Comparison of ENCODE assay signal across 8 cellular contexts in genomic region chr7:19708397-19709248, GRCh38. TPM values are rescaled to one million over a fixed set of nuclear protein-coding genes. Genes with fewer than 3 reads are reported as not detected.
A peak's percentile ranks its signal among the peaks of the same experiment; 100 is the strongest.
DNase-seq lines count a peak whose midpoint lies in the region; ATAC-seq lines count a peak whose summit lies in the region.

Gene POLR1F (minus strand): TSS chr7:19709037. CDS start chr7:19709016, 21 bp downstream.

- H3K36me3 Mint-ChIP-seq in activated CD4-positive, alpha-beta T cell treated with anti-CD3 and anti-CD28 coated beads, Interleukin-2, amount 10 ng/mL, durations not matched to agents 7 days and 5 days (ENCODE audit: low read depth): no peaks in the 10 kb centered on the region
- H3K36me3 Mint-ChIP-seq in dendritic cell treated with granulocyte-macrophage colony-stimulating factor and Interleukin-4, amounts not matched to agents 40 ng/mL and 50 ng/mL, for 4 days (ENCODE audit: low read depth): peaks cover 9% of the 10 kb centered on the region

- CTCF ChIA-PET in activated CD4-positive, alpha-beta T cell treated with anti-CD3 and anti-CD28 coated beads, Interleukin-2, amount 10 ng/mL, durations not matched to agents 7 days and 5 days (lab: Charles Lee): interaction anchor here (0.6 to 1.9 kb wide), 7 partner anchors 8 to 1170 kb away, joined by 3 to 18 read pairs (median 3); no protein-coding TSS in a partner anchor

- intact Hi-C loops in dendritic cell treated with granulocyte-macrophage colony-stimulating factor and Interleukin-4, amounts not matched to agents 40 ng/mL and 50 ng/mL, for 4 days (cut with micrococcal nuclease): loop anchor here (10.0 kb wide), 1 partner anchor 406 kb away; no protein-coding TSS in a partner anchor

- H3K4me3 Mint-ChIP-seq in activated CD4-positive, alpha-beta T cell treated with anti-CD3 and anti-CD28 coated beads, Interleukin-2, amount 10 ng/mL, durations not matched to agents 7 days and 5 days: peak within 1 kb of the TSS; percentile 96
- H3K4me3 Mint-ChIP-seq in dendritic cell treated with granulocyte-macrophage colony-stimulating factor and Interleukin-4, amounts not matched to agents 40 ng/mL and 50 ng/mL, for 4 days: peak within 1 kb of the TSS; percentile 88

- no peaks in the 10 kb centered on the region for H3K27me3 Mint-ChIP-seq in activated CD4-positive, alpha-beta T cell treated with anti-CD3 and anti-CD28 coated beads, Interleukin-2, amount 10 ng/mL, durations not matched to agents 7 days and 5 days
- H3K27me3 Mint-ChIP-seq in dendritic cell treated with granulocyte-macrophage colony-stimulating factor and Interleukin-4, amounts not matched to agents 40 ng/mL and 50 ng/mL, for 4 days: peaks cover 2% of the 10 kb centered on the region

- peak; percentile 97 for ATAC-seq in GM19351 (IDR thresholded peaks at IDR 0.05; ENCODE audit: unreplicated experiment)
- peak; percentile 99 for ATAC-seq in HG03521 (IDR thresholded peaks at IDR 0.05; ENCODE audit: unreplicated experiment)
- peak; percentile 99 for ATAC-seq in left lobe of liver

- DNase-seq in CD1c-positive myeloid dendritic cell (ENCODE audit: extremely low spot score) (peak; percentile 99), NCI-H69 (lab: John Stamatoyannopoulos, UW) (peak; percentile 98), left lobe of liver (ENCODE audit: low spot score) (peak; percentile 95)
- peak; percentile 93 for DNase-seq in activated CD4-positive, alpha-beta T cell treated with anti-CD3 and anti-CD28 coated beads, Interleukin-2, amount 10 ng/mL, durations not matched to agents 7 days and 5 days
- peak; percentile 89 for DNase-seq in stimulated activated CD4-positive, alpha-beta T cell treated with anti-CD3 and anti-CD28 coated beads, Interleukin-2, amount 100 ng/mL, for 4 hours (ENCODE audit: low read depth)

- POLR2A ChIA-PET in activated CD4-positive, alpha-beta T cell treated with anti-CD3 and anti-CD28 coated beads, Interleukin-2, amount 10 ng/mL, durations not matched to agents 7 days and 5 days (lab: Charles Lee): no interaction called here

- no peaks in the 10 kb centered on the region for H3K9me3 Mint-ChIP-seq in activated CD4-positive, alpha-beta T cell treated with anti-CD3 and anti-CD28 coated beads, Interleukin-2, amount 10 ng/mL, durations not matched to agents 7 days and 5 days
- H3K9me3 Mint-ChIP-seq in dendritic cell treated with granulocyte-macrophage colony-stimulating factor and Interleukin-4, amounts not matched to agents 40 ng/mL and 50 ng/mL, for 4 days: no peaks in the 10 kb centered on the region

- H3K4me1 Mint-ChIP-seq in activated CD4-positive, alpha-beta T cell treated with anti-CD3 and anti-CD28 coated beads, Interleukin-2, amount 10 ng/mL, durations not matched to agents 7 days and 5 days: peaks cover 34% of the 10 kb centered on the region
- peaks cover 35% of the 10 kb centered on the region for H3K4me1 Mint-ChIP-seq in dendritic cell treated with granulocyte-macrophage colony-stimulating factor and Interleukin-4, amounts not matched to agents 40 ng/mL and 50 ng/mL, for 4 days (ENCODE audit: low read depth)

- H3K27ac Mint-ChIP-seq in activated CD4-positive, alpha-beta T cell treated with anti-CD3 and anti-CD28 coated beads, Interleukin-2, amount 10 ng/mL, durations not matched to agents 7 days and 5 days: peak within 1 kb of the TSS; percentile 93
- peak within 1 kb of the TSS; percentile 94 for H3K27ac Mint-ChIP-seq in dendritic cell treated with granulocyte-macrophage colony-stimulating factor and Interleukin-4, amounts not matched to agents 40 ng/mL and 50 ng/mL, for 4 days

RNA-seq across cellular contexts. Expression of gene POLR1F, which starts in this region (rescaled TPM):
- 10 to 100 TPM; 15.5 to 17.0 TPM for total RNA-seq in activated CD4-positive, alpha-beta T cell treated with anti-CD3 and anti-CD28 coated beads, Interleukin-2, amount 10 ng/mL, durations not matched to agents 7 days and 5 days
- total RNA-seq in left lobe of liver: 3.4 TPM

Comparison
In these comparisons a context has a peak if more than half of its experiments do, and no peak if none do; other contexts are left out.
1. Peak in every context shown above with its lines: DNase-seq and ATAC-seq.